Comparison of ENCODE assay signal across 18 cellular contexts in genomic region chr16:50068550-50068949, GRCh38. TPM values are rescaled to one million over a fixed set of nuclear protein-coding genes. Genes with fewer than 3 reads are reported as not detected.
DNase-seq lines count a peak whose midpoint lies in the region; ATAC-seq and TF ChIP-seq lines count a peak whose summit lies in the region.
"Had no signal": no experiment of that assay in that cellular context is flagged by ENCODE, and none has a peak within 500 bp of the region (broad histone marks: within the 10 kb centered on the region; RNA-seq: fewer than 3 reads in every experiment).

No MANE protein-coding gene starts in this region.

- no peaks in the 10 kb centered on the region for H3K9me3 Mint-ChIP-seq in activated T-cell treated with anti-CD3 and anti-CD28 coated beads, Interleukin-2, amount 50 U/mL, for 72 hours
- no peaks in the 10 kb centered on the region for H3K9me3 Mint-ChIP-seq in CD14-positive monocyte
- H3K9me3 Mint-ChIP-seq: central memory CD8-positive, alpha-beta T cell had no signal

- peaks cover 12 to 27% (median 15%) of the 10 kb centered on the region in 5 donors for H3K36me3 ChIP-seq in subcutaneous abdominal adipose tissue (ENCODE audit: control insufficient read depth in 5 of 5, insufficient read depth in 5 of 5, low read length in 5 of 5)
- H3K36me3 ChIP-seq: ovary had no signal

- peaks cover 0 to 8% of the 10 kb centered on the region in 2 donors for H3K36me3 Mint-ChIP-seq in activated T-cell treated with anti-CD3 and anti-CD28 coated beads, Interleukin-2, amount 50 U/mL, for 72 hours (ENCODE audit: insufficient read depth in 2 of 2)
- H3K36me3 Mint-ChIP-seq in T-helper 17 cell (ENCODE audit: low read depth) (peaks cover 2% of the 10 kb centered on the region), CD14-positive monocyte (peaks cover 52 to 56% of the 10 kb centered on the region in 2 donors)

- H3K4me1 Mint-ChIP-seq in activated T-cell treated with anti-CD3 and anti-CD28 coated beads, Interleukin-2, amount 50 U/mL, for 72 hours (ENCODE audit: low read depth) = peaks cover 60% of the 10 kb centered on the region
- H3K4me1 Mint-ChIP-seq in T-helper 17 cell = peaks cover 38% of the 10 kb centered on the region
- peaks cover 41% of the 10 kb centered on the region for H3K4me1 Mint-ChIP-seq in CD14-positive monocyte

- H3K9ac ChIP-seq in subcutaneous abdominal adipose tissue (ENCODE audit: low read length in 5 of 5) = peak overlapping the region in 3 of 5 donors; percentile 1 to 68 (median 3)

- no peaks in the 10 kb centered on the region for H3K27me3 ChIP-seq in subcutaneous abdominal adipose tissue (ENCODE audit: control insufficient read depth in 5 of 5, insufficient read depth in 4 of 5, low read length in 5 of 5)
- H3K27me3 ChIP-seq: ovary, thyroid gland had no signal

- TF ChIP-seq CTCF in fibroblast of the aortic adventitia (IDR thresholded peaks at IDR 0.05; ENCODE audit: insufficient read depth, low read length) = no peak
- TF ChIP-seq CTCF in CD14-positive monocyte (IDR thresholded peaks at IDR 0.05) = no peak

- ATAC-seq in activated T-cell treated with anti-CD3 and anti-CD28 coated beads, Interleukin-2, amount 50 U/mL, for 72 hours (replicated peaks in 1 of 2) = no peak
- no peak for ATAC-seq in T-helper 17 cell

- H3K27me3 Mint-ChIP-seq in activated T-cell treated with anti-CD3 and anti-CD28 coated beads, Interleukin-2, amount 50 U/mL, for 72 hours (ENCODE audit: low read depth) = no peaks in the 10 kb centered on the region
- H3K27me3 Mint-ChIP-seq in T-helper 17 cell (no peaks in the 10 kb centered on the region), CD14-positive monocyte (ENCODE audit: low read depth in 3 of 3) (peaks cover 0 to 1% (median 0%) of the 10 kb centered on the region in 3 donors)
- H3K27me3 Mint-ChIP-seq: central memory CD8-positive, alpha-beta T cell had no signal

- no peak for DNase-seq in activated T-cell treated with anti-CD3 and anti-CD28 coated beads, Interleukin-2, amount 50 U/mL, for 72 hours
- no peak for DNase-seq in activated T-cell treated with anti-CD3 and anti-CD28 coated beads, Interleukin-2, amount 50 U/mL, for 48 hours
- DNase-seq in T-helper 17 cell = no peak
- peak; percentile 23 for DNase-seq in fibroblast of the aortic adventitia (ENCODE audit: low read depth)
- no peak for DNase-seq in CD14-positive monocyte (ENCODE audit: low spot score)
- no peak for DNase-seq in NCI-H774 (lab: John Stamatoyannopoulos, UW)
- no peak for DNase-seq in retina
- DNase-seq: activated CD4-positive, alpha-beta T cell treated with anti-CD3 and anti-CD28 coated beads for 4 hours; activated effector memory CD4-positive, alpha-beta T cell treated with Interleukin-2 at 50 U/mL for 16 hours; erythroblast; KBM-7; NCI-H1436 treated with DMSO at 0.1 percent for 48 hours; NCI-H510A; ovary; thyroid gland had no signal

- H3K27ac Mint-ChIP-seq in activated T-cell treated with anti-CD3 and anti-CD28 coated beads, Interleukin-2, amount 50 U/mL, for 72 hours = peak overlapping the region; percentile 2
- peak overlapping the region; percentile 92 for H3K27ac Mint-ChIP-seq in T-helper 17 cell
- H3K27ac Mint-ChIP-seq in CD14-positive monocyte = peak overlapping the region in 2 of 7 donors; percentile 81 to 89

- no peaks in the 10 kb centered on the region for H3K9me3 ChIP-seq in T-helper 17 cell (ENCODE audit: control insufficient read depth, low read length, poor library complexity, severe bottlenecking)
- H3K9me3 ChIP-seq in subcutaneous abdominal adipose tissue (ENCODE audit: control insufficient read depth in 5 of 5, low read length in 5 of 5) = no peaks in the 10 kb centered on the region
- H3K9me3 ChIP-seq: ovary, thyroid gland had no signal

- peaks cover 3 to 30% (median 24%) of the 10 kb centered on the region in 5 donors for H3K4me1 ChIP-seq in subcutaneous abdominal adipose tissue (ENCODE audit: control insufficient read depth in 5 of 5, insufficient read depth in 5 of 5, low read length in 5 of 5)

- H3K27ac ChIP-seq in subcutaneous abdominal adipose tissue (ENCODE audit: low read depth, low read length) = no peak overlapping the region
- H3K27ac ChIP-seq: ovary, thyroid gland had no signal

- H3K4me3 ChIP-seq in fibroblast of the aortic adventitia (ENCODE audit: low read depth, low read length) (no peak overlapping the region), subcutaneous abdominal adipose tissue (ENCODE audit: low read depth in 1 of 5, low read length in 5 of 5) (no peak overlapping the region)
- H3K4me3 ChIP-seq: lung, ovary, thyroid gland had no signal

- H3K4me3 Mint-ChIP-seq in activated T-cell treated with anti-CD3 and anti-CD28 coated beads, Interleukin-2, amount 50 U/mL, for 72 hours = peak overlapping the region; percentile 46 to 87
- H3K4me3 Mint-ChIP-seq in T-helper 17 cell (peak overlapping the region; percentile 73), CD14-positive monocyte (no peak overlapping the region)

- intact Hi-C loops in CD14-positive monocyte (cut with micrococcal nuclease) = loop anchor here (5.0 kb wide), 4 partner anchors 41 to 299 kb away; partner anchors contain the start of genes BRD7 (in 1 of the 2), CNEP1R1 (in 1 of the 2) and TENT4B (in 1 of the 2)

RNA-seq across cellular contexts. Expression of gene HEATR3, which starts 2.8 kb away (rescaled TPM):
- total RNA-seq in activated T-cell treated with anti-CD3 and anti-CD28 coated beads, Interleukin-2, amount 50 U/mL, for 72 hours = 10 to 100 TPM; 19.5 to 19.6 TPM
- total RNA-seq in T-helper 17 cell (10 to 100 TPM; 10.9 to 12.0 TPM), fibroblast of the aortic adventitia (ENCODE audit: low replicate concordance) (14.8 and 18.8 TPM in 2 replicates)
- 10 to 100 TPM; 10.4 to 10.7 TPM for polyA plus RNA-seq in CD14-positive monocyte

RNA-seq across cellular contexts. Expression of gene CNEP1R1, which starts 43.5 kb away (rescaled TPM):
- 10 to 100 TPM; 28.6 to 30.8 TPM for total RNA-seq in activated T-cell treated with anti-CD3 and anti-CD28 coated beads, Interleukin-2, amount 50 U/mL, for 72 hours
- total RNA-seq in T-helper 17 cell (10 to 100 TPM; 32.6 to 32.8 TPM), fibroblast of the aortic adventitia (ENCODE audit: low replicate concordance) (19.1 and 38.5 TPM in 2 replicates)
- polyA plus RNA-seq in CD14-positive monocyte = 10 to 100 TPM; 13.7 to 19.3 TPM

Comparison
In these comparisons a context has a peak if more than half of its experiments do, and no peak if none do; other contexts are left out.
1. H3K4me3 Mint-ChIP-seq: peak in activated T-cell treated with anti-CD3 and anti-CD28 coated beads, Interleukin-2, amount 50 U/mL, for 72 hours (2 of 2) and T-helper 17 cell (single experiment); none in CD14-positive monocyte (0 of 2).